In genomic region chr5:73673161-73673591, GRCh38 we compare ENCODE assay signal across 9 cellular contexts. TPM values are rescaled to one million over a fixed set of nuclear protein-coding genes. Genes with fewer than 3 reads are reported as not detected.
DNase-seq lines count a peak whose midpoint lies in the region; ATAC-seq, FAIRE-seq and TF ChIP-seq lines count a peak whose summit lies in the region.
"Had no signal": no experiment of that assay in that cellular context is flagged by ENCODE, and none has a peak within 500 bp of the region (broad histone marks: within the 10 kb centered on the region; RNA-seq: fewer than 3 reads in every experiment).

No MANE protein-coding gene starts in this region.

- H4K5ac ChIP-seq in H1 (ENCODE audit: insufficient read length, low read depth, low read length) = no peak overlapping the region

- H3K4me2 ChIP-seq in H1 (ENCODE audit: insufficient read depth in 1 of 2, low read depth in 2 of 2, low read length in 2 of 2) = no peak overlapping the region

- H2BK15ac ChIP-seq in H1 (ENCODE audit: low read length) = no peak overlapping the region

- H3K4me1 ChIP-seq in H1 (replicated peaks in 1 of 4; ENCODE audit: control insufficient read depth in 3 of 4, insufficient read depth in 4 of 4, low read length in 3 of 4) (no peaks in the 10 kb centered on the region; a peak in 1 of 7 replicates), mucosa of descending colon (ENCODE audit: low read depth) (peaks cover 7% of the 10 kb centered on the region), suprapubic skin (peaks cover 17% of the 10 kb centered on the region)

- TF ChIP-seq EP300 in H1 (IDR thresholded peaks at IDR 0.05; ENCODE audit: borderline replicate concordance in 1 of 2, low read depth in 2 of 2, low read length in 2 of 2) = no peak
- TF ChIP-seq EP300 in suprapubic skin (IDR thresholded peaks at IDR 0.05) = no peak

- no peak overlapping the region for H2AK5ac ChIP-seq in H1 (ENCODE audit: low read depth, low read length)

- H3K9me3 ChIP-seq in H1 (ENCODE audit: insufficient read depth in 2 of 2, low read depth in 1 of 2, low read length in 1 of 2) (no peaks in the 10 kb centered on the region), mucosa of descending colon (no peaks in the 10 kb centered on the region), WERI-Rb-1 (ENCODE audit: severe bottlenecking) (no peaks in the 10 kb centered on the region), suprapubic skin (no peaks in the 10 kb centered on the region)

- H3K14ac ChIP-seq in H1 (ENCODE audit: insufficient read length) = no peak overlapping the region

- H3K27me3 ChIP-seq in H1 (replicated peaks in 1 of 4; ENCODE audit: control insufficient read depth in 3 of 4, extremely low read depth in 1 of 4, insufficient read depth in 3 of 4, low read length in 3 of 4) (no peaks in the 10 kb centered on the region), WERI-Rb-1 (ENCODE audit: insufficient read depth, low read depth, severe bottlenecking) (no peaks in the 10 kb centered on the region), suprapubic skin (no peaks in the 10 kb centered on the region)

- no peak overlapping the region for H3K23ac ChIP-seq in H1 (ENCODE audit: insufficient read length)

- H4K91ac ChIP-seq in H1 (replicated peaks; ENCODE audit: insufficient read length, low read length) = no peak overlapping the region

- DNase-seq in AML-193 (lab: John Stamatoyannopoulos, UW) = peak; percentile 62 to 66
- DNase-seq in NCI-H226 = peak; percentile 82
- no peak for DNase-seq in H1 (ENCODE audit: low read depth in 1 of 2, low spot score in 2 of 2)
- DNase-seq in mucosa of descending colon = no peak
- no peak for DNase-seq in WERI-Rb-1
- no peak for DNase-seq in suprapubic skin (ENCODE audit: low spot score in 2 of 2)
- DNase-seq in activated naive CD4-positive, alpha-beta T cell (lab: John Stamatoyannopoulos, UW) = no peak
- DNase-seq: natural killer cell had no signal

- H3K23me2 ChIP-seq in H1 (ENCODE audit: low read depth, low read length) = no peaks in the 10 kb centered on the region

- H2BK12ac ChIP-seq in H1 (ENCODE audit: low read depth, low read length) = no peak overlapping the region

- intact Hi-C loops in mucosa of descending colon (cut with DNase I, micrococcal nuclease) = no loop called here

- H3K36me3 ChIP-seq in H1 (ENCODE audit: control insufficient read depth in 2 of 4, insufficient read depth in 4 of 4, low read length in 3 of 4) (no peaks in the 10 kb centered on the region), mucosa of descending colon (ENCODE audit: low read depth) (no peaks in the 10 kb centered on the region), WERI-Rb-1 (no peaks in the 10 kb centered on the region), suprapubic skin (no peaks in the 10 kb centered on the region)

- FAIRE-seq in H1 (lab: Jason Lieb, UNC) = no peak

- peak overlapping the region; percentile 33; the same call in 1 of the 2 replicates for H2AFZ ChIP-seq in H1 (ENCODE audit: low read length)

- H4K20me1 ChIP-seq in H1 (replicated peaks in 1 of 2; ENCODE audit: control insufficient read depth in 1 of 2, insufficient read depth in 2 of 2, low read length in 2 of 2) = no peaks in the 10 kb centered on the region

- H2BK120ac ChIP-seq in H1 (replicated peaks; ENCODE audit: low read depth, low read length) = no peak overlapping the region

- no peak overlapping the region for H3K4me3 ChIP-seq in H1 (ENCODE audit: extremely low read depth in 1 of 4, insufficient read depth in 2 of 4, low read depth in 3 of 4, low read length in 4 of 4)
- H3K4me3 ChIP-seq in mucosa of descending colon = no peak overlapping the region
- no peak overlapping the region for H3K4me3 ChIP-seq in WERI-Rb-1 (ENCODE audit: low read depth, low read length)
- no peak overlapping the region for H3K4me3 ChIP-seq in suprapubic skin

- CTCF ChIA-PET in H1 (lab: Charles Lee; ENCODE audit: partially characterized antibody) = interaction anchor here (1.9 to 2.5 kb wide), 4 partner anchors 17 to 77 kb away, joined by 5 to 10 read pairs (median 8); no protein-coding TSS in a partner anchor

- H3K18ac ChIP-seq in H1 (ENCODE audit: extremely low read depth, low read length) = no peak overlapping the region

- no peak for TF ChIP-seq CTCF in H1 (IDR thresholded peaks at IDR 0.05; ENCODE audit: control extremely low read depth in 1 of 3, insufficient read depth in 1 of 3, low read depth in 1 of 3, low read length in 3 of 3)
- no peak for TF ChIP-seq CTCF in mucosa of descending colon (IDR thresholded peaks at IDR 0.05)
- TF ChIP-seq CTCF in WERI-Rb-1 (IDR thresholded peaks at IDR 0.05; ENCODE audit: low read depth, low read length) = no peak
- no peak for TF ChIP-seq CTCF in suprapubic skin (IDR thresholded peaks at IDR 0.05)

- H3K56ac ChIP-seq in H1 (replicated peaks; ENCODE audit: insufficient read length, low read depth, low read length) = no peak overlapping the region

- no peaks in the 10 kb centered on the region for H3K79me2 ChIP-seq in H1 (ENCODE audit: control insufficient read depth in 1 of 2, insufficient read depth in 2 of 2, low read length in 2 of 2)

- POLR2A ChIA-PET in H1 (lab: Charles Lee; ENCODE audit: partially characterized antibody) = no interaction called here

- no peak for TF ChIP-seq POLR2A in H1 (IDR thresholded peaks at IDR 0.05; ENCODE audit: control extremely low read depth in 1 of 2, low read depth in 2 of 2, low read length in 2 of 2)
- no peak for TF ChIP-seq POLR2A in suprapubic skin (IDR thresholded peaks at IDR 0.05)

- H3K79me1 ChIP-seq in H1 (ENCODE audit: low read depth, low read length) = no peaks in the 10 kb centered on the region

- no peak overlapping the region for H2BK5ac ChIP-seq in H1 (ENCODE audit: low read depth, low read length)

- no peak for TF ChIP-seq RAD21 in H1 (IDR thresholded peaks at IDR 0.05 in 1 of 2, conservative IDR thresholded peaks at IDR 0.05 in 1 of 2; ENCODE audit: low read depth in 2 of 2, low read length in 2 of 2)

- H3K4ac ChIP-seq in H1 (replicated peaks; ENCODE audit: insufficient read length, low read depth, low read length) = no peak overlapping the region

- no peak overlapping the region for H3K9ac ChIP-seq in H1 (replicated peaks in 1 of 4; ENCODE audit: extremely low read depth in 1 of 4, low read depth in 3 of 4, low read length in 3 of 4)

- no peak overlapping the region for H2BK20ac ChIP-seq in H1 (ENCODE audit: low read length)

- H3K27ac ChIP-seq in H1 (ENCODE audit: low read depth, low read length) (0 out of 2 replicates have a peak overlapping the region, but pooled peaks have one; percentile 10), WERI-Rb-1 (no peak overlapping the region), suprapubic skin (no peak overlapping the region)

- ATAC-seq in mucosa of descending colon (peak; percentile 92), GM21576 (IDR thresholded peaks at IDR 0.05; ENCODE audit: unreplicated experiment) (no peak)
- ATAC-seq: natural killer cell had no signal

- H4K8ac ChIP-seq in H1 (ENCODE audit: extremely low read depth, insufficient read depth, low read length) = no peak overlapping the region

TF ChIP-seq in H1, 55 proteins besides CTCF, POLR2A, EP300 and RAD21:
- TF ChIP-seq E2F6 (IDR thresholded peaks at IDR 0.05) (no peak), CBX5 (IDR thresholded peaks at IDR 0.05; ENCODE audit: low read depth, low read length) (no peak), MAFK (IDR thresholded peaks at IDR 0.05; ENCODE audit: low read depth, low read length) (peak; percentile 46; the same call in 1 of the 2 replicates), BACH1 (IDR thresholded peaks at IDR 0.05; ENCODE audit: low read length) (peak; percentile 55), RBBP5 (IDR thresholded peaks at IDR 0.05; ENCODE audit: borderline replicate concordance, low read depth, low read length) (no peak)

RNA-seq across cellular contexts. Expression of gene ARHGEF28, which starts 47.2 kb away (rescaled TPM):
- 0.77 and 1.0 TPM in 2 replicates for total RNA-seq in H1 (2021; fragmentation: NEBNext Ultra II Directional; extraction: Animal tissue kit (Norgen Biotek cat#: 25700))
- 0.31 and 0.33 TPM in 2 replicates for polyA plus RNA-seq in H1 (2011; rRNA removed)
- polyA plus RNA-seq in H1 (2011; cell fraction: cytosol; rRNA removed) = 0.50 TPM
- polyA plus RNA-seq in H1 (2011; cell fraction: nucleus; rRNA removed) = 0.71 TPM
- 0.47 to 1.1 TPM (median 0.70 TPM) in 4 replicates for polyA plus RNA-seq in H1 (2012, experiment 1 of 2)
- polyA plus RNA-seq in H1 (2012, experiment 2 of 2) = 0.05 TPM
- polyA plus RNA-seq in H1 (2013, experiment 1 of 2) = 0.30 TPM
- polyA plus RNA-seq in H1 (2013, experiment 2 of 2) = 0.40 TPM
- 1.9 and 2.0 TPM in 2 replicates for polyA minus RNA-seq in H1 (2011; rRNA and poly(A)+ RNA removed)
- 3.9 TPM for polyA minus RNA-seq in H1 (2011; cell fraction: cytosol; rRNA and poly(A)+ RNA removed)
- 3.3 TPM for polyA minus RNA-seq in H1 (2011; cell fraction: nucleus; rRNA and poly(A)+ RNA removed)
- 10 to 100 TPM in 2 of 3 donors, 1 to 10 TPM in 1; 5.4 to 21.7 (median 11.6) TPM for total RNA-seq in mucosa of descending colon
- total RNA-seq in suprapubic skin = 100 to 1,000 TPM in 1 of 4 donors, 10 to 100 TPM in 3; 25.6 to 104 (median 39.1) TPM

Comparison
In these comparisons a context has a peak if more than half of its experiments do, and no peak if none do; other contexts are left out.
1. DNase-seq: peak in AML-193 (2 of 2) and NCI-H226 (single experiment); none in H1 (0 of 2), mucosa of descending colon (0 of 3), WERI-Rb-1 (single experiment), suprapubic skin (0 of 2) and activated naive CD4-positive, alpha-beta T cell (0 of 4).